Comparison of ENCODE assay signal across 11 cellular contexts in genomic region chr1:156658945-156659574, GRCh38. TPM values are rescaled to one million over a fixed set of nuclear protein-coding genes. Genes with fewer than 3 reads are reported as not detected.
DNase-seq lines count a peak whose midpoint lies in the region; ATAC-seq, FAIRE-seq and TF ChIP-seq lines count a peak whose summit lies in the region.
"Had no signal": no experiment of that assay in that cellular context is flagged by ENCODE, and none has a peak within 500 bp of the region (broad histone marks: within the 10 kb centered on the region; RNA-seq: fewer than 3 reads in every experiment).

No MANE protein-coding gene starts in this region.

- peaks cover 58% of the 10 kb centered on the region for H3K27me3 ChIP-seq in GM23338 (ENCODE audit: insufficient read depth)
- peaks cover 0 to 5% of the 10 kb centered on the region in 2 donors for H3K27me3 ChIP-seq in mucosa of rectum (ENCODE audit: control insufficient read depth in 2 of 2, insufficient read depth in 2 of 2, low read length in 2 of 2)

- WGBS in A549 (ENCODE audit: missing lambda C conversion rate): 89% methylated on average over 10 of the region's 10 CpGs

- no peaks in the 10 kb centered on the region for H4K20me1 ChIP-seq in GM23338 (replicated peaks; ENCODE audit: insufficient read depth)

- peaks cover 24% of the 10 kb centered on the region; the same call in 1 of the 2 replicates for H3F3A ChIP-seq in GM23338 (replicated peaks; ENCODE audit: low read depth)

- H3K4me1 ChIP-seq in A549 (peaks cover 54% of the 10 kb centered on the region), GM23338 (ENCODE audit: insufficient read depth) (peaks cover 56% of the 10 kb centered on the region), mucosa of rectum (ENCODE audit: control insufficient read depth in 2 of 2, insufficient read depth in 2 of 2, low read length in 2 of 2) (peaks cover 46% of the 10 kb centered on the region in 2 donors)

- TF ChIP-seq POLR2A in A549 (IDR thresholded peaks at IDR 0.05; ENCODE audit: low read length): no peak

- H3K27me3 Mint-ChIP-seq in GM23338 (ENCODE audit: insufficient read depth, low read depth, poor library complexity): peaks cover 53% of the 10 kb centered on the region

- H3K9me3 ChIP-seq in A549 (no peaks in the 10 kb centered on the region), mucosa of rectum (ENCODE audit: control insufficient read depth in 2 of 2, low read length in 2 of 2) (no peaks in the 10 kb centered on the region)
- H3K9me3 ChIP-seq: lower lobe of right lung had no signal

- no peak for TF ChIP-seq CTCF in A549 (IDR thresholded peaks at IDR 0.05)
- TF ChIP-seq CTCF in GM23338 (conservative IDR thresholded peaks at IDR 0.05; ENCODE audit: low read depth in 2 of 2): peak in 1 of 2 experiments; percentile 11; a peak in 1 of 4 replicates

- H3K4me3 ChIP-seq in A549: peak overlapping the region; percentile 37; the same call in 2 of the 3 replicates
- H3K4me3 ChIP-seq in GM23338: no peak overlapping the region
- no peak overlapping the region for H3K4me3 ChIP-seq in mucosa of rectum (ENCODE audit: low read length in 2 of 2)

- H3K79me2 ChIP-seq in GM23338 (replicated peaks; ENCODE audit: insufficient read depth): no peaks in the 10 kb centered on the region

- POLR2A ChIA-PET in A549 (lab: Yijun Ruan, JAX): no interaction called here

- peaks cover 2% of the 10 kb centered on the region; the same call in 1 of the 3 replicates for H3K36me3 Mint-ChIP-seq in GM23338 (ENCODE audit: low read depth)

- no peak for TF ChIP-seq RAD21 in A549 (conservative IDR thresholded peaks at IDR 0.05 in 1 of 2, IDR thresholded peaks at IDR 0.05 in 1 of 2)

- CTCF ChIA-PET in A549 (lab: Yijun Ruan, JAX): interaction anchor here (0.6 to 15.2 kb wide), 33 partner anchors 9 to 281 kb away, joined by 3 to 402 read pairs (median 4); partner anchors contain the start of genes BCAN, CRABP2, HAPLN2 and NES

- no peak for ATAC-seq in A549
- ATAC-seq in GM23338: no peak

- DNase-seq in A549 (ENCODE audit: low read depth in 1 of 2, low spot score in 1 of 2) (no peak), GM23338 (ENCODE audit: low spot score) (no peak), NCI-H146 (lab: John Stamatoyannopoulos, UW) (no peak), NCI-H82 treated with DMSO at 0.1 percent for 48 hours (lab: John Stamatoyannopoulos, UW; ENCODE audit: unreplicated experiment) (no peak), NCI-H526 treated with DMSO at 0.1 percent for 48 hours (lab: John Stamatoyannopoulos, UW) (no peak)
- no peak for DNase-seq in activated effector memory CD4-positive, alpha-beta T cell treated with Interleukin-2 at 50 U/mL for 16 hours
- DNase-seq: lower lobe of right lung, NCI-H2029 had no signal

- H3K9me3 Mint-ChIP-seq in GM23338: no peaks in the 10 kb centered on the region; the same call in 1 of the 3 replicates

- H2AFZ ChIP-seq in GM23338: no peak overlapping the region

- no peak overlapping the region for H3K27ac Mint-ChIP-seq in GM23338

- no peaks in the 10 kb centered on the region for H3K36me3 ChIP-seq in GM23338 (ENCODE audit: insufficient read depth)
- H3K36me3 ChIP-seq in mucosa of rectum (ENCODE audit: control insufficient read depth in 2 of 2, insufficient read depth in 2 of 2, low read length in 2 of 2): no peaks in the 10 kb centered on the region
- H3K36me3 ChIP-seq: lower lobe of right lung had no signal

- no peak overlapping the region for H3K9ac ChIP-seq in mucosa of rectum (ENCODE audit: low read depth in 1 of 2, low read length in 2 of 2)

- no peak for TF ChIP-seq EP300 in A549 (IDR thresholded peaks at IDR 0.05)

- FAIRE-seq in A549 (lab: Jason Lieb, UNC): no peak

- peaks cover 71% of the 10 kb centered on the region for H3K4me1 Mint-ChIP-seq in GM23338

- H3K4me3 Mint-ChIP-seq in GM23338: no peak overlapping the region; the same call in 2 of the 3 replicates

- peak overlapping the region; percentile 97; a peak in 5 of 6 replicates for H3K27ac ChIP-seq in A549
- no peak overlapping the region for H3K27ac ChIP-seq in GM23338 (ENCODE audit: low read depth)
- peak overlapping the region; percentile 62 for H3K27ac ChIP-seq in angular gyrus (ENCODE audit: low read depth, low read length)
- H3K27ac ChIP-seq in mucosa of rectum (ENCODE audit: low read depth in 2 of 2, low read length in 2 of 2): peak overlapping the region; percentile 19 to 47

- H3K4me2 ChIP-seq in A549 (peak overlapping the region; percentile 100), GM23338 (0 out of 2 replicates have a peak overlapping the region, but pooled peaks have one; percentile 60)

- H3K9me2 ChIP-seq in GM23338 (ENCODE audit: insufficient read depth): no peaks in the 10 kb centered on the region

TF ChIP-seq in A549, 52 proteins besides CTCF, POLR2A, EP300 and RAD21 (continues in another document):
- TF ChIP-seq EHMT2 (IDR thresholded peaks at IDR 0.05; ENCODE audit: low read depth) (no peak), TP53 (CRISPR knock-in tag; IDR thresholded peaks at IDR 0.05) (no peak), NPAS2 (CRISPR knock-in tag; IDR thresholded peaks at IDR 0.05; ENCODE audit: borderline replicate concordance) (no peak), EHF (CRISPR knock-in tag; IDR thresholded peaks at IDR 0.05) (no peak), ZNF302 (CRISPR knock-in tag; IDR thresholded peaks at IDR 0.05) (no peak), BHLHE40 (IDR thresholded peaks at IDR 0.05; ENCODE audit: low read depth, low read length) (no peak), SMC3 (IDR thresholded peaks at IDR 0.05) (no peak), MAZ (IDR thresholded peaks at IDR 0.05; ENCODE audit: borderline replicate concordance, low read depth, low read length) (no peak)

TF ChIP-seq in GM23338, 12 proteins besides CTCF, POLR2A, EP300 and RAD21 (continues in another document):
- TF ChIP-seq JUNB (IDR thresholded peaks at IDR 0.05; ENCODE audit: unreplicated experiment) (no peak), CREB1 (CRISPR knock-in tag; IDR thresholded peaks at IDR 0.05; ENCODE audit: low read depth) (no peak), ZNF331 (CRISPR knock-in tag; IDR thresholded peaks at IDR 0.05; ENCODE audit: low read depth) (no peak), STAT1 (IDR thresholded peaks at IDR 0.05; ENCODE audit: unreplicated experiment) (no peak), ZNF114 (CRISPR knock-in tag; IDR thresholded peaks at IDR 0.05) (no peak), EZH2 (IDR thresholded peaks at IDR 0.05; ENCODE audit: low read depth, unreplicated experiment) (no peak)
- TF ChIP-seq, protein P1, sequence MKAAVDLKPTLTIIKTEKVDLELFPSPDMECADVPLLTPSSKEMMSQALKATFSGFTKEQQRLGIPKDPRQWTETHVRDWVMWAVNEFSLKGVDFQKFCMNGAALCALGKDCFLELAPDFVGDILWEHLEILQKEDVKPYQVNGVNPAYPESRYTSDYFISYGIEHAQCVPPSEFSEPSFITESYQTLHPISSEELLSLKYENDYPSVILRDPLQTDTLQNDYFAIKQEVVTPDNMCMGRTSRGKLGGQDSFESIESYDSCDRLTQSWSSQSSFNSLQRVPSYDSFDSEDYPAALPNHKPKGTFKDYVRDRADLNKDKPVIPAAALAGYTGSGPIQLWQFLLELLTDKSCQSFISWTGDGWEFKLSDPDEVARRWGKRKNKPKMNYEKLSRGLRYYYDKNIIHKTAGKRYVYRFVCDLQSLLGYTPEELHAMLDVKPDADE (IDR thresholded peaks at IDR 0.05): no peak

RNA-seq across cellular contexts. Expression of gene BCAN, which starts 17.1 kb away (rescaled TPM):
- polyA plus RNA-seq in A549 (2011; rRNA removed) (0.12 TPM in 1 of 2 replicates, not detected in the other), A549 (2017; fragmentation: RNase III; extraction: RNeasy Plus Mini Kit Qiagen cat#74134 plus additional on column Dnase treatment) (not detected in 3 replicates), GM23338 (2016; fragmentation: Nextera tagmentation; extraction: Ambion mirVana) (2.3 and 3.6 TPM in 2 replicates)
- polyA plus RNA-seq in A549 (2012; cell fraction: cytosol; rRNA removed): 0.03 TPM in 1 of 2 replicates, not detected in the other
- polyA plus RNA-seq in A549 (2012; cell fraction: nucleus; rRNA removed): 0.07 and 0.18 TPM in 2 replicates
- polyA minus RNA-seq in A549 (2011; rRNA and poly(A)+ RNA removed): not detected in 2 replicates
- 5.5 and 8.0 TPM in 2 replicates for total RNA-seq in GM23338 (2014; rRNA removed; shearing (Covaris generic))
- total RNA-seq: fibroblast of villous mesenchyme, lower lobe of right lung had no signal

RNA-seq across cellular contexts. Expression of gene NES, which starts 18.1 kb away (rescaled TPM):
- 0.57 and 0.65 TPM in 2 replicates for polyA plus RNA-seq in A549 (2011; rRNA removed)
- 0.34 and 0.39 TPM in 2 replicates for polyA plus RNA-seq in A549 (2012; cell fraction: cytosol; rRNA removed)
- polyA plus RNA-seq in A549 (2012; cell fraction: nucleus; rRNA removed): 2.5 and 2.7 TPM in 2 replicates
- 2.1 to 2.8 TPM (median 2.1 TPM) in 3 replicates for polyA plus RNA-seq in A549 (2017; fragmentation: RNase III; extraction: RNeasy Plus Mini Kit Qiagen cat#74134 plus additional on column Dnase treatment)
- 0.45 and 0.54 TPM in 2 replicates for polyA minus RNA-seq in A549 (2011; rRNA and poly(A)+ RNA removed)
- 85.3 and 95.9 TPM in 2 replicates for total RNA-seq in GM23338 (2014; rRNA removed; shearing (Covaris generic))
- 25.0 and 27.5 TPM in 2 replicates for polyA plus RNA-seq in GM23338 (2016; fragmentation: Nextera tagmentation; extraction: Ambion mirVana)

RNA-seq across cellular contexts. Expression of gene HAPLN2, which starts 39.8 kb away (rescaled TPM):
- polyA plus RNA-seq in A549 (2011; rRNA removed): 0.11 and 0.23 TPM in 2 replicates
- polyA plus RNA-seq in A549 (2012; cell fraction: cytosol; rRNA removed): 0.08 and 0.09 TPM in 2 replicates
- 1.4 and 1.8 TPM in 2 replicates for polyA plus RNA-seq in A549 (2012; cell fraction: nucleus; rRNA removed)
- 0.10 to 0.16 TPM (median 0.13 TPM) in 3 replicates for polyA plus RNA-seq in A549 (2017; fragmentation: RNase III; extraction: RNeasy Plus Mini Kit Qiagen cat#74134 plus additional on column Dnase treatment)
- not detected in 2 replicates for polyA minus RNA-seq in A549 (2011; rRNA and poly(A)+ RNA removed)
- total RNA-seq in GM23338 (2014; rRNA removed; shearing (Covaris generic)): not detected in 2 replicates
- polyA plus RNA-seq in GM23338 (2016; fragmentation: Nextera tagmentation; extraction: Ambion mirVana): 0.53 TPM in 1 of 2 replicates, not detected in the other
- total RNA-seq: fibroblast of villous mesenchyme had no signal

RNA-seq across cellular contexts. Expression of gene CRABP2, which starts 46.3 kb away (rescaled TPM):
- polyA plus RNA-seq in A549 (2011; rRNA removed) (1.4 and 1.7 TPM in 2 replicates), A549 (2017; fragmentation: RNase III; extraction: RNeasy Plus Mini Kit Qiagen cat#74134 plus additional on column Dnase treatment) (15.6 to 19.1 TPM (median 17.9 TPM) in 3 replicates), GM23338 (2016; fragmentation: Nextera tagmentation; extraction: Ambion mirVana) (137 and 138 TPM in 2 replicates)
- 2.9 and 3.8 TPM in 2 replicates for polyA plus RNA-seq in A549 (2012; cell fraction: cytosol; rRNA removed)
- 6.1 and 8.7 TPM in 2 replicates for polyA plus RNA-seq in A549 (2012; cell fraction: nucleus; rRNA removed)
- 1.0 TPM in 1 of 2 replicates, not detected in the other for polyA minus RNA-seq in A549 (2011; rRNA and poly(A)+ RNA removed)
- 35.1 and 45.9 TPM in 2 replicates for total RNA-seq in GM23338 (2014; rRNA removed; shearing (Covaris generic))

RNA-seq across cellular contexts. Expression of gene GPATCH4, which starts 57.8 kb away (rescaled TPM):
- 68.1 and 76.1 TPM in 2 replicates for polyA plus RNA-seq in A549 (2011; rRNA removed)
- 40.7 and 41.4 TPM in 2 replicates for polyA plus RNA-seq in A549 (2012; cell fraction: cytosol; rRNA removed)
- 23.6 and 28.2 TPM in 2 replicates for polyA plus RNA-seq in A549 (2012; cell fraction: nucleus; rRNA removed)
- polyA plus RNA-seq in A549 (2017; fragmentation: RNase III; extraction: RNeasy Plus Mini Kit Qiagen cat#74134 plus additional on column Dnase treatment): 85.2 to 94.7 TPM (median 85.3 TPM) in 3 replicates
- polyA minus RNA-seq in A549 (2011; rRNA and poly(A)+ RNA removed): 64.1 and 79.6 TPM in 2 replicates
- total RNA-seq in GM23338 (2014; rRNA removed; shearing (Covaris generic)): 58.9 and 95.7 TPM in 2 replicates
- 174 and 187 TPM in 2 replicates for polyA plus RNA-seq in GM23338 (2016; fragmentation: Nextera tagmentation; extraction: Ambion mirVana)
